17 cellular contexts compared by ENCODE assay signal in the genomic region with DNA sequence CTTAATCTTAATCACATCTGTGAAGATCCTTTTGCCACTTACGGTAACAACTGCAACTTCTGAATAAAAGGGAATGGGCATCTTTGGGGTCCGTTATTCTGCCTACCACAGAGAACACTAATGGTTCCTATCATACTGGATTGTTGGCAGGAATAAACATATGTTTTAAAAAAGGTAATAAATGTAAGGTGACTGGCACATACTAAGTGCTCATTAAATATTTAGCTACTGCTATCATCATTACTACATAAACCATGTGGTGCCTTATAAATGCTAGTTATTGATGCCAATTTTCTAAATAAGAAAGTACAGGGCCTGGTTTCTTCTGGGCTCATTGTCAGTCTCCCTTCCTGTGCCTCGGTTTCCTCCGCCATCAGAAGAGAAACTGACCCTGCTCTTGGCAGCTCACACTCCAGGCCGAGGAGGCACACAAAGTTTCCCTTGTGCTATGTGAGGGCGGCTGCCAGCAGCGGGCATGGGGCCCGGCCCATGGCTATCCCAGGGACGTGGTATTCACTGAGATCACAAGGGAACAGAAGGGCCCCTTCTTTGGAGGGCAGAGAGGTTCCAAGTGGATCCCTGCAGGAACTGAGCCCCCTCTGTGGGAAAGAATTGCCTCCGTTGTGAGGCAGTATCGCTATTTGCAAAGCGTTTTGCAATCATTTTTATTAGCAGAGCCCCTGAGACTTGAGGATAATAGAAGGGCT. TPM values are rescaled to one million over a fixed set of nuclear protein-coding genes. Genes with fewer than 3 reads are reported as not detected.
DNase-seq lines count a peak whose midpoint lies in the region; ATAC-seq and TF ChIP-seq lines count a peak whose summit lies in the region.
"Had no signal": no experiment of that assay in that cellular context is flagged by ENCODE, and none has a peak within 500 bp of the region (broad histone marks: within the 10 kb centered on the region; RNA-seq: fewer than 3 reads in every experiment).

No MANE protein-coding gene starts in this region.

- DNase-seq in AG20443 (ENCODE audit: low spot score) (peak; percentile 32), WERI-Rb-1 (no peak), foreskin melanocyte (peak; percentile 96), pons (ENCODE audit: low spot score) (peak; percentile 98), mucosa of gallbladder (ENCODE audit: low spot score) (no peak), right lobe of liver (no peak), HPDE6-E6E7 (ENCODE audit: extremely low spot score) (no peak), HK-2 (ENCODE audit: unreplicated experiment) (no peak)
- DNase-seq: activated naive CD8-positive, alpha-beta T cell treated with anti-CD3 and anti-CD28 coated beads, Interleukin-2, amount 10 ng/mL, durations not matched to agents 7 days and 5 days; activated T-cell treated with anti-CD3 and anti-CD28 coated beads, Interleukin-2, amount 50 U/mL, for 24 hours; Calu3; GF-D8; H7; left lung; NCI-H69; stimulated activated naive CD8-positive, alpha-beta T cell treated with anti-CD3 and anti-CD28 coated beads, Interleukin-15, Interleukin-2, amounts not matched to agents 100 U/mL and 50 U/mL, for 24 hours had no signal

- H3K9me3 ChIP-seq in WERI-Rb-1 (ENCODE audit: severe bottlenecking) (no peaks in the 10 kb centered on the region), right lobe of liver (no peaks in the 10 kb centered on the region)
- H3K9me3 ChIP-seq: left lung had no signal

- no peak for TF ChIP-seq CTCF in WERI-Rb-1 (IDR thresholded peaks at IDR 0.05; ENCODE audit: low read depth, low read length)
- no peak for TF ChIP-seq CTCF in right lobe of liver (IDR thresholded peaks at IDR 0.05)

- intact Hi-C loops in right lobe of liver (cut with DNase I), result no loop called here

- H3K27me3 ChIP-seq in WERI-Rb-1 (ENCODE audit: insufficient read depth, low read depth, severe bottlenecking), result no peaks in the 10 kb centered on the region
- H3K27me3 ChIP-seq in right lobe of liver, result no peaks in the 10 kb centered on the region
- H3K27me3 ChIP-seq: left lung had no signal

- no peaks in the 10 kb centered on the region for H3K4me1 ChIP-seq in right lobe of liver

- H3K4me3 ChIP-seq in WERI-Rb-1 (ENCODE audit: low read depth, low read length), result no peak overlapping the region
- no peak overlapping the region for H3K4me3 ChIP-seq in right lobe of liver
- H3K4me3 ChIP-seq: coronary artery, left lung had no signal

- H3K36me3 ChIP-seq in WERI-Rb-1 (no peaks in the 10 kb centered on the region), right lobe of liver (no peaks in the 10 kb centered on the region)
- H3K36me3 ChIP-seq: left lung had no signal

- TF ChIP-seq POLR2A in right lobe of liver (IDR thresholded peaks at IDR 0.05), result no peak

- H3K27ac ChIP-seq in WERI-Rb-1, result 0 out of 2 replicates have a peak overlapping the region, but pooled peaks have one; percentile 15
- no peak overlapping the region for H3K27ac ChIP-seq in right lobe of liver
- H3K27ac ChIP-seq: coronary artery, left lung had no signal

- ATAC-seq in right lobe of liver, result no peak
- ATAC-seq: left lung; stimulated activated naive CD8-positive, alpha-beta T cell treated with anti-CD3 and anti-CD28 coated beads, Interleukin-15, Interleukin-2, amounts not matched to agents 100 U/mL and 50 U/mL, for 24 hours had no signal

- WGBS in right lobe of liver (ENCODE audit: insufficient coverage, low coverage, low lambda C conversion rate, missing lambda C conversion rate), result 81% methylated on average over 4 of the region's 12 CpGs

RNA-seq across cellular contexts. Expression of gene NAV1, which starts 26.2 kb away (rescaled TPM):
- total RNA-seq in mucosa of gallbladder, result 22.0 TPM
- 1 to 10 TPM; 2.1 to 7.4 (median 3.7) TPM for total RNA-seq in right lobe of liver

RNA-seq across cellular contexts. Expression of gene CSRP1, which starts 58.3 kb away (rescaled TPM):
- total RNA-seq in mucosa of gallbladder, result 524 TPM
- total RNA-seq in right lobe of liver, result 100 to 1,000 TPM in 2 of 6 experiments, 10 to 100 TPM in 4; 54.9 to 158 (median 87.0) TPM

Comparison
In these comparisons a context has a peak if more than half of its experiments do, and no peak if none do; other contexts are left out.
1. DNase-seq: peak in AG20443 (single experiment), foreskin melanocyte (single experiment) and pons (single experiment); none in WERI-Rb-1 (single experiment), mucosa of gallbladder (single experiment), right lobe of liver (0 of 3), HPDE6-E6E7 (single experiment) and HK-2 (single experiment).